In the genomic region with DNA sequence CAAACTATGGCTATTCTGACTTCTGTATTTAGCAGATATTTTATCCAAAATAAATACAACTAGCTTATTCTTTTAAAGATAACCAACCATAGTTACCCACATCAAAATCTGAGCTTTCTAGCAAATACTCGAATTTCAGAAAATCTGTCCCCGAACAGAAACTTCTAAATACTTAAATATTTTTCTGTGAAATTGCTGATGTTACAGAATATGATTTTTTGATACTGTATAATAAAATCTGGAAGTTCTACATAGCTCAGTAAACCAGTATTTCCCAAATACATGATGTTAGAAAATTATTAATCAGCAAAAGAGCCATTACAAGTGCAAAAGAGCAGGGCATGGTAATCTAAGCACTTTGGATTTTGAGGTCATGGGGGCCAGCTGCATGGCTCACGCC, we compare ENCODE assay signal across 11 cellular contexts.
"Had no signal": no experiment of that assay in that cellular context is flagged by ENCODE, and none has a peak within 500 bp of the region (broad histone marks: within the 10 kb centered on the region; RNA-seq: fewer than 3 reads in every experiment).

No MANE protein-coding gene starts in this region.

- H3K4me2 ChIP-seq: GM23338 had no signal

- DNase-seq: GM23248, GOT3, H7, H9, HCEC 1CT, HFFc6 had no signal

- H3K9ac ChIP-seq: GM23248 had no signal

- H3K4me3 ChIP-seq: GM23248, GM23338, HAP-1 had no signal

- ATAC-seq: GM23338, HCT116 had no signal

- FAIRE-seq: H1, H54 had no signal

- H2AFZ ChIP-seq: GM23248, GM23338 had no signal

- H3K36me3 ChIP-seq: HAP-1 had no signal

- H3K9me3 ChIP-seq: HAP-1 had no signal

- H3K27ac ChIP-seq: GM23248 had no signal
